ENCODE assay signal across 1 cellular context in the genomic region with DNA sequence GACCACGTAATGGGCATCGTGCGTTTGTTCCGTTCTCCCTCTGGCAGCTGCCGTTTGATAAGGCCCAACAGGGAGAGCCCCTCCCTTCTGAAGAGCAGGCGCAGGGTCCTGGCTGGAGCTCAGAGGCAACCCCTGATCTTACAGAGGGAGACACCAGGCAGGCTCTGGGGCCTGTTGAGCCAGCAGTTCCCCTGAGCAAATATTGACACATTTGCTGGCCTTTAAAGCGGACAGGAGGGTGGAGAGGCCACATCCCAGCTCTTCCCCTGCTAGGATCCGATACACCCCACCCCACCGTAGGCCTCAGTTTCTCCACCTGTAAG.
TF ChIP-seq lines count a peak whose summit lies in the region.

No MANE protein-coding gene starts in this region.

TF ChIP-seq in HepG2, 621 proteins besides CTCF, POLR2A, EP300 and RAD21 (continues in another document):
- TF ChIP-seq ZBTB49 (CRISPR knock-in tag; IDR thresholded peaks at IDR 0.05; ENCODE audit: borderline replicate concordance) (peak; percentile 2; the same call in 1 of the 2 replicates), ZMYM2 (CRISPR knock-in tag; IDR thresholded peaks at IDR 0.05) (no peak), SOX5 (CRISPR knock-in tag; IDR thresholded peaks at IDR 0.05; ENCODE audit: borderline replicate concordance) (peak; percentile 10; the same call in 1 of the 2 replicates), RARA (CRISPR knock-in tag; IDR thresholded peaks at IDR 0.05) (0 out of 2 replicates have a peak, but pooled peaks have one; percentile 22), POGZ (CRISPR knock-in tag; IDR thresholded peaks at IDR 0.05) (no peak; the same call in 1 of the 2 replicates), ZNF562 (CRISPR knock-in tag; IDR thresholded peaks at IDR 0.05; ENCODE audit: borderline replicate concordance) (no peak), CCDC6 (CRISPR knock-in tag; IDR thresholded peaks at IDR 0.05) (peak; percentile 75; the same call in 1 of the 2 replicates), ZBTB42 (CRISPR knock-in tag; IDR thresholded peaks at IDR 0.05) (peak; percentile 11; the same call in 1 of the 2 replicates), MAFK (conservative IDR thresholded peaks at IDR 0.05 in 1 of 2, IDR thresholded peaks at IDR 0.05 in 1 of 2; ENCODE audit: low read length in 2 of 2) (peak in 1 of 2 experiments; percentile 19; a peak in 1 of 4 replicates), CEBPG (CRISPR knock-in tag; IDR thresholded peaks at IDR 0.05) (peak; percentile 29; the same call in 1 of the 2 replicates), ZSCAN25 (CRISPR knock-in tag; IDR thresholded peaks at IDR 0.05) (peak; percentile 58; the same call in 1 of the 2 replicates), TBX2 (CRISPR knock-in tag; IDR thresholded peaks at IDR 0.05; ENCODE audit: borderline replicate concordance) (peak; percentile 68; the same call in 1 of the 2 replicates), ZGPAT (CRISPR knock-in tag; IDR thresholded peaks at IDR 0.05) (peak; percentile 49; the same call in 1 of the 2 replicates), DRAP1 (CRISPR knock-in tag; IDR thresholded peaks at IDR 0.05) (peak; percentile 70), HNF4G (IDR thresholded peaks at IDR 0.05; ENCODE audit: borderline replicate concordance, low read depth, low read length) (peak; percentile 17; the same call in 1 of the 2 replicates), HNF4G (CRISPR knock-in tag; IDR thresholded peaks at IDR 0.05; ENCODE audit: borderline replicate concordance, low read depth) (0 out of 2 replicates have a peak, but pooled peaks have one; percentile 11), ZNF331 (CRISPR knock-in tag; IDR thresholded peaks at IDR 0.05) (peak; percentile 41; the same call in 1 of the 2 replicates), ZFP1 (CRISPR knock-in tag; IDR thresholded peaks at IDR 0.05) (0 out of 2 replicates have a peak, but pooled peaks have one; percentile 7), TP53 (CRISPR knock-in tag; conservative IDR thresholded peaks at IDR 0.05) (0 out of 2 replicates have a peak, but pooled peaks have one; percentile 14), ZNF24 (IDR thresholded peaks at IDR 0.05) (no peak), SALL1 (CRISPR knock-in tag; IDR thresholded peaks at IDR 0.05) (peak; percentile 50), HIVEP1 (CRISPR knock-in tag; IDR thresholded peaks at IDR 0.05) (peak; percentile 66; the same call in 1 of the 2 replicates), SP5 (CRISPR knock-in tag; IDR thresholded peaks at IDR 0.05; ENCODE audit: borderline replicate concordance, low read depth) (peak; percentile 60), ZZZ3 (CRISPR knock-in tag; IDR thresholded peaks at IDR 0.05; ENCODE audit: borderline replicate concordance) (no peak), PATZ1 (CRISPR knock-in tag; IDR thresholded peaks at IDR 0.05) (peak; percentile 54; the same call in 1 of the 2 replicates), RBM22 (optimal IDR thresholded peaks at IDR 0.05; ENCODE audit: low read length) (peak; percentile 32), NKX3-1 (CRISPR knock-in tag; IDR thresholded peaks at IDR 0.05) (0 out of 2 replicates have a peak, but pooled peaks have one; percentile 2), YY1 (IDR thresholded peaks at IDR 0.05; ENCODE audit: insufficient read depth, insufficient replicate concordance, low read depth, low read length) (peak; percentile 6), ZNF674 (CRISPR knock-in tag; IDR thresholded peaks at IDR 0.05; ENCODE audit: low read depth) (no peak), NR2F6 (IDR thresholded peaks at IDR 0.05) (no peak), NR2F6 (CRISPR knock-in tag; IDR thresholded peaks at IDR 0.05) (0 out of 2 replicates have a peak, but pooled peaks have one; percentile 12), ZNF274 (CRISPR knock-in tag; IDR thresholded peaks at IDR 0.05) (0 out of 2 replicates have a peak, but pooled peaks have one; percentile 5), HOXA3 (CRISPR knock-in tag; IDR thresholded peaks at IDR 0.05) (0 out of 2 replicates have a peak, but pooled peaks have one; percentile 9)
- TF ChIP-seq, protein P1, sequence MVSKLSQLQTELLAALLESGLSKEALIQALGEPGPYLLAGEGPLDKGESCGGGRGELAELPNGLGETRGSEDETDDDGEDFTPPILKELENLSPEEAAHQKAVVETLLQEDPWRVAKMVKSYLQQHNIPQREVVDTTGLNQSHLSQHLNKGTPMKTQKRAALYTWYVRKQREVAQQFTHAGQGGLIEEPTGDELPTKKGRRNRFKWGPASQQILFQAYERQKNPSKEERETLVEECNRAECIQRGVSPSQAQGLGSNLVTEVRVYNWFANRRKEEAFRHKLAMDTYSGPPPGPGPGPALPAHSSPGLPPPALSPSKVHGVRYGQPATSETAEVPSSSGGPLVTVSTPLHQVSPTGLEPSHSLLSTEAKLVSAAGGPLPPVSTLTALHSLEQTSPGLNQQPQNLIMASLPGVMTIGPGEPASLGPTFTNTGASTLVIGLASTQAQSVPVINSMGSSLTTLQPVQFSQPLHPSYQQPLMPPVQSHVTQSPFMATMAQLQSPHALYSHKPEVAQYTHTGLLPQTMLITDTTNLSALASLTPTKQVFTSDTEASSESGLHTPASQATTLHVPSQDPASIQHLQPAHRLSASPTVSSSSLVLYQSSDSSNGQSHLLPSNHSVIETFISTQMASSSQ (IDR thresholded peaks at IDR 0.05; ENCODE audit: low read depth), result no peak
- TF ChIP-seq, protein P1 (CRISPR knock-in tag; IDR thresholded peaks at IDR 0.05; ENCODE audit: borderline replicate concordance), result 0 out of 2 replicates have a peak, but pooled peaks have one; percentile 0
- TF ChIP-seq, protein P2, sequence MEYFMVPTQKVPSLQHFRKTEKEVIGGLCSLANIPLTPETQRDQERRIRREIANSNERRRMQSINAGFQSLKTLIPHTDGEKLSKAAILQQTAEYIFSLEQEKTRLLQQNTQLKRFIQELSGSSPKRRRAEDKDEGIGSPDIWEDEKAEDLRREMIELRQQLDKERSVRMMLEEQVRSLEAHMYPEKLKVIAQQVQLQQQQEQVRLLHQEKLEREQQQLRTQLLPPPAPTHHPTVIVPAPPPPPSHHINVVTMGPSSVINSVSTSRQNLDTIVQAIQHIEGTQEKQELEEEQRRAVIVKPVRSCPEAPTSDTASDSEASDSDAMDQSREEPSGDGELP (IDR thresholded peaks at IDR 0.05; ENCODE audit: borderline replicate concordance, low read depth), result peak; percentile 80; the same call in 1 of the 2 replicates
- TF ChIP-seq, protein P3, sequence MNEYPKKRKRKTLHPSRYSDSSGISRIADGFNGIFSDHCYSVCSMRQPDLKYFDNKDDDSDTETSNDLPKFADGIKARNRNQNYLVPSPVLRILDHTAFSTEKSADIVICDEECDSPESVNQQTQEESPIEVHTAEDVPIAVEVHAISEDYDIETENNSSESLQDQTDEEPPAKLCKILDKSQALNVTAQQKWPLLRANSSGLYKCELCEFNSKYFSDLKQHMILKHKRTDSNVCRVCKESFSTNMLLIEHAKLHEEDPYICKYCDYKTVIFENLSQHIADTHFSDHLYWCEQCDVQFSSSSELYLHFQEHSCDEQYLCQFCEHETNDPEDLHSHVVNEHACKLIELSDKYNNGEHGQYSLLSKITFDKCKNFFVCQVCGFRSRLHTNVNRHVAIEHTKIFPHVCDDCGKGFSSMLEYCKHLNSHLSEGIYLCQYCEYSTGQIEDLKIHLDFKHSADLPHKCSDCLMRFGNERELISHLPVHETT (CRISPR knock-in tag; conservative IDR thresholded peaks at IDR 0.05), result peak; percentile 33; the same call in 1 of the 2 replicates
- TF ChIP-seq, protein P4, sequence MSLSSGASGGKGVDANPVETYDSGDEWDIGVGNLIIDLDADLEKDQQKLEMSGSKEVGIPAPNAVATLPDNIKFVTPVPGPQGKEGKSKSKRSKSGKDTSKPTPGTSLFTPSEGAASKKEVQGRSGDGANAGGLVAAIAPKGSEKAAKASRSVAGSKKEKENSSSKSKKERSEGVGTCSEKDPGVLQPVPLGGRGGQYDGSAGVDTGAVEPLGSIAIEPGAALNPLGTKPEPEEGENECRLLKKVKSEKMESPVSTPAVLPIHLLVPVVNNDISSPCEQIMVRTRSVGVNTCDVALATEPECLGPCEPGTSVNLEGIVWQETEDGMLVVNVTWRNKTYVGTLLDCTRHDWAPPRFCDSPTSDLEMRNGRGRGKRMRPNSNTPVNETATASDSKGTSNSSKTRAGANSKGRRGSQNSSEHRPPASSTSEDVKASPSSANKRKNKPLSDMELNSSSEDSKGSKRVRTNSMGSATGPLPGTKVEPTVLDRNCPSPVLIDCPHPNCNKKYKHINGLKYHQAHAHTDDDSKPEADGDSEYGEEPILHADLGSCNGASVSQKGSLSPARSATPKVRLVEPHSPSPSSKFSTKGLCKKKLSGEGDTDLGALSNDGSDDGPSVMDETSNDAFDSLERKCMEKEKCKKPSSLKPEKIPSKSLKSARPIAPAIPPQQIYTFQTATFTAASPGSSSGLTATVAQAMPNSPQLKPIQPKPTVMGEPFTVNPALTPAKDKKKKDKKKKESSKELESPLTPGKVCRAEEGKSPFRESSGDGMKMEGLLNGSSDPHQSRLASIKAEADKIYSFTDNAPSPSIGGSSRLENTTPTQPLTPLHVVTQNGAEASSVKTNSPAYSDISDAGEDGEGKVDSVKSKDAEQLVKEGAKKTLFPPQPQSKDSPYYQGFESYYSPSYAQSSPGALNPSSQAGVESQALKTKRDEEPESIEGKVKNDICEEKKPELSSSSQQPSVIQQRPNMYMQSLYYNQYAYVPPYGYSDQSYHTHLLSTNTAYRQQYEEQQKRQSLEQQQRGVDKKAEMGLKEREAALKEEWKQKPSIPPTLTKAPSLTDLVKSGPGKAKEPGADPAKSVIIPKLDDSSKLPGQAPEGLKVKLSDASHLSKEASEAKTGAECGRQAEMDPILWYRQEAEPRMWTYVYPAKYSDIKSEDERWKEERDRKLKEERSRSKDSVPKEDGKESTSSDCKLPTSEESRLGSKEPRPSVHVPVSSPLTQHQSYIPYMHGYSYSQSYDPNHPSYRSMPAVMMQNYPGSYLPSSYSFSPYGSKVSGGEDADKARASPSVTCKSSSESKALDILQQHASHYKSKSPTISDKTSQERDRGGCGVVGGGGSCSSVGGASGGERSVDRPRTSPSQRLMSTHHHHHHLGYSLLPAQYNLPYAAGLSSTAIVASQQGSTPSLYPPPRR (CRISPR knock-in tag; IDR thresholded peaks at IDR 0.05; ENCODE audit: borderline replicate concordance), result peak; percentile 42; the same call in 1 of the 2 replicates
